Comparison of ENCODE assay signal across 9 cellular contexts in the genomic region with DNA sequence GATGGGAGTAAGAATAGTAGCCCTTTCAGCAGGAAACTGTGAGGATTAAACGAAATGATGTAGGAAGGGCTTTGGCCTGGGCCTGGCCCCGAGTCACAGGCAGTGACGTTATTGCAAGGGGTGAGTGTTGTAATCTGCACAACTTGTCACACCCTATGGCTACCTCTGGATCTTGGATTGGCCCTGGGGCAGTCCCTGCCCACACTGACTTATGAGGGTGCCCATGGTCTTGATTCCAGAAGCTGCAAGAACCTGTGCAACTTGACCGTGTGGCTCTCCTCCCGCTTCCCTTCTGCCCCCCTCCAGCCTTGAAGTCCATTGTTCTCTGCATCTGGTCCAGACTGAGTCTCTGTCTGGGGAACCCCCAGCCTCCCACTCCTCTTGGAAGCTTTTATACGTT. TPM values are rescaled to one million over a fixed set of nuclear protein-coding genes. Genes with fewer than 3 reads are reported as not detected.
DNase-seq lines count a peak whose midpoint lies in the region; ATAC-seq, FAIRE-seq and TF ChIP-seq lines count a peak whose summit lies in the region.
"Had no signal": no experiment of that assay in that cellular context is flagged by ENCODE, and none has a peak within 500 bp of the region (broad histone marks: within the 10 kb centered on the region; RNA-seq: fewer than 3 reads in every experiment).

No MANE protein-coding gene starts in this region.

- CTCF ChIA-PET in activated naive CD4-positive, alpha-beta T cell treated with anti-CD3 and anti-CD28 coated beads for 36 hours (lab: Charles Lee) = interaction anchor here (0.6 to 6.7 kb wide), 9 partner anchors 11 to 382 kb away, joined by 3 to 134 read pairs (median 54); partner anchors contain the start of genes PCDH1 and RNF14
- CTCF ChIA-PET in activated CD4-positive, alpha-beta memory T cell treated with anti-CD3 and anti-CD28 coated beads for 36 hours (lab: Charles Lee) = interaction anchor here (1.3 to 7.5 kb wide), 7 partner anchors 10 to 293 kb away, joined by 10 to 277 read pairs (median 59); partner anchors contain the start of genes PCDH1 and RNF14

- H3K36me3 ChIP-seq in gastroesophageal sphincter = peaks cover 0 to 16% of the 10 kb centered on the region in 2 donors
- peaks cover 0 to 3% (median 0%) of the 10 kb centered on the region in 4 donors for H3K36me3 ChIP-seq in stomach

- peak overlapping the region; percentile 68 for H3K4me3 Mint-ChIP-seq in activated naive CD4-positive, alpha-beta T cell treated with anti-CD3 and anti-CD28 coated beads for 36 hours
- H3K4me3 Mint-ChIP-seq in activated CD4-positive, alpha-beta memory T cell treated with anti-CD3 and anti-CD28 coated beads for 36 hours = peak overlapping the region; percentile 54
- H3K4me3 Mint-ChIP-seq: B cell had no signal

- H3K36me3 Mint-ChIP-seq in activated naive CD4-positive, alpha-beta T cell treated with anti-CD3 and anti-CD28 coated beads for 36 hours (ENCODE audit: low read depth) = no peaks in the 10 kb centered on the region
- no peaks in the 10 kb centered on the region for H3K36me3 Mint-ChIP-seq in activated CD4-positive, alpha-beta memory T cell treated with anti-CD3 and anti-CD28 coated beads for 36 hours

- H3K4me1 Mint-ChIP-seq in activated naive CD4-positive, alpha-beta T cell treated with anti-CD3 and anti-CD28 coated beads for 36 hours (ENCODE audit: low read depth) = peaks cover 38% of the 10 kb centered on the region
- peaks cover 39% of the 10 kb centered on the region for H3K4me1 Mint-ChIP-seq in activated CD4-positive, alpha-beta memory T cell treated with anti-CD3 and anti-CD28 coated beads for 36 hours (ENCODE audit: low read depth)

- no peak for FAIRE-seq in frontal cortex (lab: Jason Lieb, UNC)

- no peak for TF ChIP-seq CTCF in gastroesophageal sphincter (IDR thresholded peaks at IDR 0.05)
- no peak for TF ChIP-seq CTCF in stomach (IDR thresholded peaks at IDR 0.05)

- TF ChIP-seq EP300 in gastroesophageal sphincter (IDR thresholded peaks at IDR 0.05) = no peak
- no peak for TF ChIP-seq EP300 in stomach (IDR thresholded peaks at IDR 0.05)

- H3K4me1 ChIP-seq in gastroesophageal sphincter = peaks cover 0 to 47% (median 10%) of the 10 kb centered on the region in 3 donors
- peaks cover 0 to 44% (median 14%) of the 10 kb centered on the region in 4 donors for H3K4me1 ChIP-seq in stomach

- H3K9me3 Mint-ChIP-seq in activated naive CD4-positive, alpha-beta T cell treated with anti-CD3 and anti-CD28 coated beads for 36 hours = no peaks in the 10 kb centered on the region
- no peaks in the 10 kb centered on the region for H3K9me3 Mint-ChIP-seq in activated CD4-positive, alpha-beta memory T cell treated with anti-CD3 and anti-CD28 coated beads for 36 hours

- no peaks in the 10 kb centered on the region for H3K27me3 Mint-ChIP-seq in activated naive CD4-positive, alpha-beta T cell treated with anti-CD3 and anti-CD28 coated beads for 36 hours (ENCODE audit: low read depth)
- no peaks in the 10 kb centered on the region for H3K27me3 Mint-ChIP-seq in activated CD4-positive, alpha-beta memory T cell treated with anti-CD3 and anti-CD28 coated beads for 36 hours
- H3K27me3 Mint-ChIP-seq: B cell had no signal

- peak overlapping the region in 3 of 4 donors; percentile 52 to 66 (median 53) for H3K27ac ChIP-seq in gastroesophageal sphincter
- H3K27ac ChIP-seq in stomach = peak overlapping the region in 4 of 5 donors; percentile 21 to 68 (median 38)

- no peaks in the 10 kb centered on the region for H3K9me3 ChIP-seq in gastroesophageal sphincter
- H3K9me3 ChIP-seq in stomach = no peaks in the 10 kb centered on the region

- peak; percentile 43 for DNase-seq in activated naive CD4-positive, alpha-beta T cell treated with anti-CD3 and anti-CD28 coated beads for 36 hours
- DNase-seq in activated naive CD4-positive, alpha-beta T cell (lab: John Stamatoyannopoulos, UW) = no peak
- DNase-seq in activated CD4-positive, alpha-beta memory T cell treated with anti-CD3 and anti-CD28 coated beads for 36 hours = peak; percentile 67
- DNase-seq in stomach = no peak
- no peak for DNase-seq in frontal cortex (ENCODE audit: low spot score in 2 of 2)

- H3K4me3 ChIP-seq in gastroesophageal sphincter (no peak overlapping the region), stomach (no peak overlapping the region)

- H3K27me3 ChIP-seq in gastroesophageal sphincter = peaks cover 13% of the 10 kb centered on the region
- H3K27me3 ChIP-seq in stomach = no peaks in the 10 kb centered on the region

- no peak for TF ChIP-seq POLR2A in gastroesophageal sphincter (IDR thresholded peaks at IDR 0.05)
- TF ChIP-seq POLR2A in stomach (IDR thresholded peaks at IDR 0.05) = no peak

- intact Hi-C loops in activated naive CD4-positive, alpha-beta T cell treated with anti-CD3 and anti-CD28 coated beads for 36 hours (cut with micrococcal nuclease) = no loop called here
- intact Hi-C loops in activated CD4-positive, alpha-beta memory T cell treated with anti-CD3 and anti-CD28 coated beads for 36 hours (cut with micrococcal nuclease) = no loop called here
- intact Hi-C loops in stomach (cut with DNase I; ENCODE audit: low total_unique reads) = loop anchor here (5.0 kb wide), 1 partner anchor 266 kb away; no protein-coding TSS in a partner anchor

- POLR2A ChIA-PET in activated CD4-positive, alpha-beta memory T cell treated with anti-CD3 and anti-CD28 coated beads for 36 hours (lab: Charles Lee) = interaction anchor here (0.7 to 4.4 kb wide), 4 partner anchors 11 to 266 kb away, joined by 3 to 36 read pairs (median 16); partner anchors contain the start of genes DELE1 and RNF14

- H3K27ac Mint-ChIP-seq in activated naive CD4-positive, alpha-beta T cell treated with anti-CD3 and anti-CD28 coated beads for 36 hours = no peak overlapping the region
- peak overlapping the region; percentile 18 for H3K27ac Mint-ChIP-seq in activated CD4-positive, alpha-beta memory T cell treated with anti-CD3 and anti-CD28 coated beads for 36 hours
- H3K27ac Mint-ChIP-seq: B cell had no signal

- ATAC-seq in gastroesophageal sphincter = peak; percentile 69
- ATAC-seq in HG02798 (IDR thresholded peaks at IDR 0.05; ENCODE audit: poor library complexity, unreplicated experiment) = no peak
- ATAC-seq in GM18498 (IDR thresholded peaks at IDR 0.05; ENCODE audit: unreplicated experiment) = no peak

- WGBS in gastroesophageal sphincter (ENCODE audit: low coverage in 1 of 2), 2 donors = 39 to 42% methylated on average over 2 to 6 of the region's 6 CpGs
- 62 to 73% (median 65%) methylated on average over 6 of the region's 6 CpGs for WGBS in stomach, 5 donors

RNA-seq across cellular contexts. Expression of gene PCDH12, which starts 0.8 kb away (rescaled TPM):
- 1 to 10 TPM in 1 of 2 experiments, under 1 TPM in 1; 0.43 to 1.1 TPM for total RNA-seq in activated naive CD4-positive, alpha-beta T cell treated with anti-CD3 and anti-CD28 coated beads for 36 hours
- total RNA-seq in activated CD4-positive, alpha-beta memory T cell treated with anti-CD3 and anti-CD28 coated beads for 36 hours = 1 to 10 TPM; 1.7 to 2.6 TPM
- total RNA-seq in gastroesophageal sphincter = 1 to 10 TPM; 4.2 to 6.8 (median 6.0) TPM
- 1 to 10 TPM; 1.2 to 7.0 (median 3.7) TPM for total RNA-seq in stomach
- polyA plus RNA-seq in stomach = under 1 TPM; 0.35 to 0.46 (median 0.37) TPM
- total RNA-seq in frontal cortex = 2.4 TPM
- total RNA-seq: B cell had no signal

RNA-seq across cellular contexts. Expression of gene RNF14, which starts 10.1 kb away (rescaled TPM):
- 10 to 100 TPM; 29.8 to 35.6 TPM for total RNA-seq in activated naive CD4-positive, alpha-beta T cell treated with anti-CD3 and anti-CD28 coated beads for 36 hours
- 10 to 100 TPM; 34.6 to 39.5 TPM for total RNA-seq in activated CD4-positive, alpha-beta memory T cell treated with anti-CD3 and anti-CD28 coated beads for 36 hours
- total RNA-seq in gastroesophageal sphincter (100 to 1,000 TPM in 2 of 4 donors, 10 to 100 TPM in 2; 72.6 to 115 (median 96.9) TPM), stomach (10 to 100 TPM; 24.2 to 67.4 (median 43.2) TPM), frontal cortex (75.0 TPM)
- 10 to 100 TPM; 14.4 to 26.1 (median 25.5) TPM for polyA plus RNA-seq in stomach

RNA-seq across cellular contexts. Expression of gene DELE1, which starts 35.1 kb away (rescaled TPM):
- 10 to 100 TPM; 48.0 to 50.6 TPM for total RNA-seq in activated naive CD4-positive, alpha-beta T cell treated with anti-CD3 and anti-CD28 coated beads for 36 hours
- 10 to 100 TPM; 49.3 to 51.5 TPM for total RNA-seq in activated CD4-positive, alpha-beta memory T cell treated with anti-CD3 and anti-CD28 coated beads for 36 hours
- total RNA-seq in gastroesophageal sphincter = 10 to 100 TPM; 38.8 to 92.3 (median 62.5) TPM
- 100 to 1,000 TPM in 1 of 5 donors, 10 to 100 TPM in 4; 65.0 to 100 (median 98.2) TPM for total RNA-seq in stomach
- 10 to 100 TPM; 29.2 to 39.8 (median 32.6) TPM for polyA plus RNA-seq in stomach
- 30.6 TPM for total RNA-seq in frontal cortex

RNA-seq across cellular contexts. Expression of gene GNPDA1, which starts 54.1 kb away (rescaled TPM):
- total RNA-seq in activated naive CD4-positive, alpha-beta T cell treated with anti-CD3 and anti-CD28 coated beads for 36 hours = 100 to 1,000 TPM; 250 to 259 TPM
- total RNA-seq in activated CD4-positive, alpha-beta memory T cell treated with anti-CD3 and anti-CD28 coated beads for 36 hours = 10 to 100 TPM; 55.8 to 56.6 TPM
- 10 to 100 TPM; 34.1 to 46.1 (median 36.3) TPM for total RNA-seq in gastroesophageal sphincter
- 10 to 100 TPM in 2 of 5 donors, 1 to 10 TPM in 3; 2.7 to 14.1 (median 5.8) TPM for total RNA-seq in stomach
- 10 to 100 TPM; 11.9 to 18.9 (median 12.2) TPM for polyA plus RNA-seq in stomach
- total RNA-seq in frontal cortex = 16.3 TPM

Comparison
In these comparisons a context has a peak if more than half of its experiments do, and no peak if none do; other contexts are left out.
1. DNase-seq: peak in activated naive CD4-positive, alpha-beta T cell treated with anti-CD3 and anti-CD28 coated beads for 36 hours (single experiment) and activated CD4-positive, alpha-beta memory T cell treated with anti-CD3 and anti-CD28 coated beads for 36 hours (single experiment); none in activated naive CD4-positive, alpha-beta T cell (0 of 4), stomach (single experiment) and frontal cortex (0 of 2).